Comparison of ENCODE assay signal across 8 cellular contexts in genomic region chr1:184052750-184053149, GRCh38. TPM values are rescaled to one million over a fixed set of nuclear protein-coding genes. Genes with fewer than 3 reads are reported as not detected.
A peak's percentile ranks its signal among the peaks of the same experiment; 100 is the strongest.
DNase-seq lines count a peak whose midpoint lies in the region; FAIRE-seq and TF ChIP-seq lines count a peak whose summit lies in the region.

No MANE protein-coding gene starts in this region.

- H3K27me3 ChIP-seq in ACC112 (ENCODE audit: insufficient read depth, low read length) (no peaks in the 10 kb centered on the region), astrocyte (ENCODE audit: insufficient read depth, low read length) (no peaks in the 10 kb centered on the region), mucosa of rectum (ENCODE audit: control insufficient read depth in 2 of 2, insufficient read depth in 2 of 2, low read length in 2 of 2) (peaks cover 0 to 6% of the 10 kb centered on the region in 2 donors)

- H3K36me3 Mint-ChIP-seq in astrocyte (ENCODE audit: low read depth, unreplicated experiment), result peaks cover 2% of the 10 kb centered on the region

- H2AFZ ChIP-seq in ACC112 (ENCODE audit: low read length, unreplicated experiment) (peak overlapping the region; percentile 93), astrocyte (ENCODE audit: low read depth, low read length) (no peak overlapping the region)

- peaks cover 9% of the 10 kb centered on the region for H3K36me3 ChIP-seq in ACC112 (ENCODE audit: insufficient read depth, low read length)
- H3K36me3 ChIP-seq in astrocyte (ENCODE audit: insufficient read depth, low read length), result no peaks in the 10 kb centered on the region
- H3K36me3 ChIP-seq in mucosa of rectum (ENCODE audit: control insufficient read depth in 2 of 2, insufficient read depth in 2 of 2, low read length in 2 of 2), result peaks cover 0 to 2% of the 10 kb centered on the region in 2 donors

- H3K27ac ChIP-seq in ACC112 (ENCODE audit: low read depth, low read length), result no peak overlapping the region
- H3K27ac ChIP-seq in astrocyte (ENCODE audit: low read depth, low read length), result no peak overlapping the region
- no peak overlapping the region for H3K27ac ChIP-seq in mucosa of rectum (ENCODE audit: low read depth in 2 of 2, low read length in 2 of 2)

- peaks cover 31% of the 10 kb centered on the region for H3K79me2 ChIP-seq in ACC112 (ENCODE audit: control insufficient read depth, insufficient read depth, low read length, unreplicated experiment)
- peaks cover 23% of the 10 kb centered on the region for H3K79me2 ChIP-seq in astrocyte (ENCODE audit: insufficient read depth, low read length)

- peaks cover 22% of the 10 kb centered on the region for H3K4me1 Mint-ChIP-seq in astrocyte (ENCODE audit: low read depth, unreplicated experiment)

- H3K9ac ChIP-seq in astrocyte (ENCODE audit: low read length) (peak overlapping the region; percentile 92), mucosa of rectum (ENCODE audit: low read depth in 1 of 2, low read length in 2 of 2) (no peak overlapping the region)

- H3K4me1 ChIP-seq in ACC112 (ENCODE audit: control insufficient read depth, insufficient read depth, low read length, unreplicated experiment) (peaks cover 32% of the 10 kb centered on the region), astrocyte (ENCODE audit: insufficient read depth, low read length) (peaks cover 9% of the 10 kb centered on the region), mucosa of rectum (ENCODE audit: control insufficient read depth in 2 of 2, insufficient read depth in 2 of 2, low read length in 2 of 2) (peaks cover 8 to 10% of the 10 kb centered on the region in 2 donors)

- DNase-seq in HFF-Myc (ENCODE audit: extremely low read depth, low read depth) (no peak), astrocyte (ENCODE audit: low read depth) (no peak), pons (ENCODE audit: low spot score) (no peak), NCI-H1694 (lab: John Stamatoyannopoulos, UW) (no peak), KBM-7 (no peak), H4 (ENCODE audit: low spot score) (no peak)

- H3K27me3 Mint-ChIP-seq in astrocyte (ENCODE audit: low read depth, unreplicated experiment), result no peaks in the 10 kb centered on the region

- peak overlapping the region; percentile 97 for H3K4me3 Mint-ChIP-seq in astrocyte (ENCODE audit: unreplicated experiment)

- peak overlapping the region; percentile 91 for H3K4me3 ChIP-seq in ACC112 (ENCODE audit: low read depth, low read length)
- H3K4me3 ChIP-seq in HFF-Myc (replicated peaks; ENCODE audit: low read depth, low read length), result peak overlapping the region; percentile 91
- peak overlapping the region; percentile 90 for H3K4me3 ChIP-seq in astrocyte (ENCODE audit: insufficient read depth, low read depth, low read length)
- peak overlapping the region; percentile 90 to 93 for H3K4me3 ChIP-seq in mucosa of rectum (ENCODE audit: low read length in 2 of 2)

- TF ChIP-seq CTCF in HFF-Myc (IDR thresholded peaks at IDR 0.05; ENCODE audit: low read depth, low read length, missing control alignments) (no peak), astrocyte (IDR thresholded peaks at IDR 0.05; ENCODE audit: insufficient read depth, low read depth, low read length) (no peak)

- H3K4me2 ChIP-seq in astrocyte (ENCODE audit: low read length), result peak overlapping the region; percentile 87

- no peaks in the 10 kb centered on the region for H4K20me1 ChIP-seq in astrocyte (ENCODE audit: insufficient read depth, low read length)

- H3K9me3 ChIP-seq in astrocyte (ENCODE audit: insufficient read depth, low read depth, low read length), result no peaks in the 10 kb centered on the region
- no peaks in the 10 kb centered on the region for H3K9me3 ChIP-seq in mucosa of rectum (ENCODE audit: control insufficient read depth in 2 of 2, low read length in 2 of 2)

- in situ Hi-C loops in KBM-7 (cut with MboI; ENCODE audit: low pct_unique_long_range_greater_than_20kb, low sequenced_read_pairs), result no loop called here

- H3K9me3 Mint-ChIP-seq in astrocyte (ENCODE audit: unreplicated experiment), result peaks cover 3% of the 10 kb centered on the region

- no peak for FAIRE-seq in astrocyte (lab: Jason Lieb, UNC)

- peak overlapping the region; percentile 97 for H3K27ac Mint-ChIP-seq in astrocyte (ENCODE audit: unreplicated experiment)

RNA-seq across cellular contexts. Expression of gene TSEN15, which starts 1.2 kb away (rescaled TPM):
- 28.0 and 29.3 TPM in 2 replicates for total RNA-seq in astrocyte
- 80.7 and 88.1 TPM in 2 replicates for total RNA-seq in H4 (2014; rRNA removed; shearing (Covaris generic))

RNA-seq across cellular contexts. Expression of gene COLGALT2, which starts 15.2 kb away (rescaled TPM):
- total RNA-seq in astrocyte, result 5.4 and 5.8 TPM in 2 replicates
- total RNA-seq in H4 (2014; rRNA removed; shearing (Covaris generic)), result 0.64 and 1.9 TPM in 2 replicates
